11 cellular contexts compared by ENCODE assay signal in genomic region chr7:138125119-138125518, GRCh38. TPM values are rescaled to one million over a fixed set of nuclear protein-coding genes. Genes with fewer than 3 reads are reported as not detected.
DNase-seq lines count a peak whose midpoint lies in the region; ATAC-seq and TF ChIP-seq lines count a peak whose summit lies in the region.
"Had no signal": no experiment of that assay in that cellular context is flagged by ENCODE, and none has a peak within 500 bp of the region (broad histone marks: within the 10 kb centered on the region; RNA-seq: fewer than 3 reads in every experiment).

No MANE protein-coding gene starts in this region.

- intact Hi-C loops in upper lobe of right lung (cut with DNase I) = no loop called here

- ATAC-seq in upper lobe of right lung = peak; percentile 14
- no peak for ATAC-seq in HG02884 (IDR thresholded peaks at IDR 0.05; ENCODE audit: unreplicated experiment)

- H3K9me3 ChIP-seq in upper lobe of right lung = no peaks in the 10 kb centered on the region

- H3K36me3 ChIP-seq in upper lobe of right lung = no peaks in the 10 kb centered on the region

- no peak for DNase-seq in activated naive CD4-positive, alpha-beta T cell treated with Interleukin-2 at 50 U/mL for 16 hours
- DNase-seq in RPMI7951 (ENCODE audit: low read depth) = peak; percentile 81
- DNase-seq in glomerular visceral epithelial cell (ENCODE audit: extremely low spot score) = peak; percentile 67
- no peak for DNase-seq in upper lobe of right lung
- no peak for DNase-seq in erythroblast (lab: John Stamatoyannopoulos, UW)
- DNase-seq in stimulated activated CD4-positive, alpha-beta T cell treated with anti-CD3 and anti-CD28 coated beads, Interleukin-4, amount 100 ng/mL, for 4 hours = no peak
- DNase-seq: activated CD8-positive, alpha-beta memory T cell treated with anti-CD3 and anti-CD28 coated beads, Interleukin-2, amount 50 U/mL, for 48 hours; RPMI8226 had no signal

- H3K4me3 ChIP-seq in upper lobe of right lung = no peak overlapping the region

- H3K27ac Mint-ChIP-seq in activated naive CD4-positive, alpha-beta T cell treated with anti-CD3 and anti-CD28 coated beads, Interleukin-2, amount 50 U/mL, for 24 hours = peak overlapping the region; percentile 25

- no peak for TF ChIP-seq POLR2A in erythroblast (IDR thresholded peaks at IDR 0.05; ENCODE audit: low read length)

- no peaks in the 10 kb centered on the region for H3K4me1 ChIP-seq in upper lobe of right lung

- no peak overlapping the region for H3K4me3 Mint-ChIP-seq in activated naive CD4-positive, alpha-beta T cell treated with anti-CD3 and anti-CD28 coated beads, Interleukin-2, amount 50 U/mL, for 24 hours

- no peaks in the 10 kb centered on the region for H3K27me3 ChIP-seq in upper lobe of right lung

- peak overlapping the region; percentile 30 for H3K27ac ChIP-seq in upper lobe of right lung
- H3K27ac ChIP-seq: 22Rv1 had no signal

- TF ChIP-seq CTCF in upper lobe of right lung (IDR thresholded peaks at IDR 0.05) = no peak

- no peaks in the 10 kb centered on the region for H3K4me1 Mint-ChIP-seq in activated naive CD4-positive, alpha-beta T cell treated with anti-CD3 and anti-CD28 coated beads, Interleukin-2, amount 50 U/mL, for 24 hours

- no peaks in the 10 kb centered on the region for H3K27me3 Mint-ChIP-seq in activated naive CD4-positive, alpha-beta T cell treated with anti-CD3 and anti-CD28 coated beads, Interleukin-2, amount 50 U/mL, for 24 hours

- H3K9me3 Mint-ChIP-seq in activated naive CD4-positive, alpha-beta T cell treated with anti-CD3 and anti-CD28 coated beads, Interleukin-2, amount 50 U/mL, for 24 hours = no peaks in the 10 kb centered on the region

- no peaks in the 10 kb centered on the region for H3K36me3 Mint-ChIP-seq in activated naive CD4-positive, alpha-beta T cell treated with anti-CD3 and anti-CD28 coated beads, Interleukin-2, amount 50 U/mL, for 24 hours

RNA-seq across cellular contexts. Expression of gene AKR1D1, which starts 48.9 kb away (rescaled TPM):
- not detected in 2 replicates for total RNA-seq in RPMI7951 (2014; rRNA removed; shearing (Covaris generic))
- not detected for total RNA-seq in upper lobe of right lung

Comparison
In these comparisons a context has a peak if more than half of its experiments do, and no peak if none do; other contexts are left out.
1. DNase-seq: peak in RPMI7951 (single experiment) and glomerular visceral epithelial cell (single experiment); none in activated naive CD4-positive, alpha-beta T cell treated with Interleukin-2 at 50 U/mL for 16 hours (single experiment), upper lobe of right lung (single experiment), erythroblast (0 of 2) and stimulated activated CD4-positive, alpha-beta T cell treated with anti-CD3 and anti-CD28 coated beads, Interleukin-4, amount 100 ng/mL, for 4 hours (0 of 2).